ENCODE assay signal across 11 cellular contexts in the genomic region with DNA sequence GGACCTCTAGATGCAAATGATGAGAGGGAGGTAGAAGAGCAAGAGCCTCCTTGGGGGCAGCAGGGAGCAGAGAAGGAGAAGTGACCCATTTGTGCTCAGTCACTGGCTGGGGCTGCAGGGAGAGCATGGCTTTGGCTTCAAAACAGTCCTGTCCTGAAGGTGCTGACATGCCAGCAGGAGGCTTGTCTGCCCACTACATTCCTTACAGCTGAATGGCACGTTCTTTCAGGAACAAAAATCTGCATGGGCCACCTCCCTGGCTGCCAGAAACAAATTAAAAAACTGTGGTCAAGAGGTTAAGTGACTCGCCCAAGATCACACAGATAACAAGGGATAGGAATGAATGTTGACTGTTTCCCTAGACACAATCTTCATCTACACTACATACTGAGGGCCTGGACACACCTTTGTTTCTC.
A peak's percentile ranks its signal among the peaks of the same experiment; 100 is the strongest.
DNase-seq lines count a peak whose midpoint lies in the region; ATAC-seq and TF ChIP-seq lines count a peak whose summit lies in the region.
"Had no signal": no experiment of that assay in that cellular context is flagged by ENCODE, and none has a peak within 500 bp of the region (broad histone marks: within the 10 kb centered on the region; RNA-seq: fewer than 3 reads in every experiment).

No MANE protein-coding gene starts in this region.

- H3K36me3 Mint-ChIP-seq in WTC11: peaks cover 39% of the 10 kb centered on the region

- DNase-seq in AG10803 (ENCODE audit: low read depth): peak; percentile 88
- peak; percentile 26 for DNase-seq in HFF-Myc (ENCODE audit: extremely low read depth, low read depth)
- DNase-seq in WTC11 (ENCODE audit: low spot score): no peak
- DNase-seq in iPS-NIHi7 (ENCODE audit: extremely low spot score): peak; percentile 36
- no peak for DNase-seq in effector CD8-positive, alpha-beta T cell (lab: John Stamatoyannopoulos, UW)
- DNase-seq in HUDEP-2 (lab: John Stamatoyannopoulos, UW; ENCODE audit: unreplicated experiment in 76 of 76): no peak
- no peak for DNase-seq in DMS153 treated with DMSO at 0.1 percent for 48 hours (lab: John Stamatoyannopoulos, UW; ENCODE audit: unreplicated experiment)
- no peak for DNase-seq in HEK293T (ENCODE audit: extremely low spot score)
- DNase-seq: activated CD4-positive, alpha-beta T cell treated with anti-CD3 and anti-CD28 coated beads, Interleukin-2, amount 50 U/mL, for 48 hours; DMS79 treated with DMSO at 0.1 percent for 48 hours; NCI-H510A had no signal

- peaks cover 4% of the 10 kb centered on the region for H3K4me1 Mint-ChIP-seq in WTC11

- TF ChIP-seq CTCF in AG10803 (conservative IDR thresholded peaks at IDR 0.05; ENCODE audit: low read length) (peak; percentile 9; the same call in 1 of the 2 replicates), HFF-Myc (IDR thresholded peaks at IDR 0.05; ENCODE audit: low read depth, low read length, missing control alignments) (peak; percentile 14), WTC11 (IDR thresholded peaks at IDR 0.05) (no peak)

- no peak overlapping the region for H3K4me3 Mint-ChIP-seq in WTC11

- POLR2A ChIA-PET in WTC11 (lab: Charles Lee) (no interaction called here), HEK293T (lab: Yijun Ruan, JAX) (no interaction called here)

- peak; percentile 86 for ATAC-seq in WTC11

- no peaks in the 10 kb centered on the region for H3K27me3 Mint-ChIP-seq in WTC11 (ENCODE audit: low read depth)

- H3K27ac Mint-ChIP-seq in WTC11: no peak overlapping the region

- CTCF ChIA-PET in WTC11 (lab: Charles Lee) (no interaction called here), HEK293T (lab: Yijun Ruan, JAX) (no interaction called here)

- no peaks in the 10 kb centered on the region for H3K9me3 Mint-ChIP-seq in WTC11

- no peak overlapping the region for H3K4me3 ChIP-seq in AG10803 (ENCODE audit: low read length)
- no peak overlapping the region for H3K4me3 ChIP-seq in HFF-Myc (replicated peaks; ENCODE audit: low read depth, low read length)

TF ChIP-seq in WTC11, 78 proteins besides CTCF, POLR2A, EP300 and RAD21:
- TF ChIP-seq TEAD1 (CRISPR knock-in tag; IDR thresholded peaks at IDR 0.05) (no peak), JAZF1 (CRISPR knock-in tag; IDR thresholded peaks at IDR 0.05) (no peak), TP53 (CRISPR knock-in tag; IDR thresholded peaks at IDR 0.05) (no peak)
TF ChIP-seq in WTC11: peak in this region for 0.

TF ChIP-seq in HEK293T, 16 proteins besides CTCF, POLR2A, EP300 and RAD21:
- no peak for TF ChIP-seq ZNF384 (IDR thresholded peaks at IDR 0.05)

Comparison
In these comparisons a context has a peak if more than half of its experiments do, and no peak if none do; other contexts are left out.
1. DNase-seq: peak in AG10803 (single experiment), HFF-Myc (single experiment) and iPS-NIHi7 (single experiment); none in WTC11 (single experiment), effector CD8-positive, alpha-beta T cell (single experiment), HUDEP-2 (0 of 76), DMS153 treated with DMSO at 0.1 percent for 48 hours (single experiment) and HEK293T (single experiment).